Comparison of ENCODE assay signal across 1 cellular context in the genomic region with DNA sequence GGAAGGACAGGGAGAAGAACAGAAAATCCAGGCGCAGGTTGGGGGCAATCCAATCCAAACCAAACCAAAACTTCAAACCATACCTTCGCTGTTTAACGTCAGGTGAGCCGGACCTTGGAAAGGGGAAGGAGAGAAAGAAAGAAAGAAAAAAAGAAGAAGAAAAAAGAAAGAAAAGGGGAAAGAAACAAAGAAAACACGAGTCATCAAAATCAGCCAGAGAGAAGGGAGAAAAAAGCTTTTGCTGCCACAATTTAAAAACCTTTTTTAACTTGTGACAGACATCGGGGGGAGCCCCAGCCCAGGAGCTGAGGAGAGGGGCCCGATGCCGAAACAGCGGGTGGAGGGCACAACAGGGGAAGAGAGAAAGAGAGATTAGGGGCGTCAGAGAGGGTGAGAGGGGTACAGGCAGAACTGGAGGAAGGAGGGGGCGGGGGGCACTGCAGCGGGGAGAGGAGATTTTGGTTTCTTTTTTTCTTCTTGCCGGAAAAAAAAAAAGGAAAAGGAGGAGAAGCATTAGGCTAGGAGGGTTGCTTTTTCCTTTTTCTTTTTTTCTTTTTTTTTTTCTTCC.
TF ChIP-seq lines count a peak whose summit lies in the region.

No MANE protein-coding gene starts in this region.

TF ChIP-seq in SK-N-SH, 30 proteins besides CTCF, POLR2A, EP300 and RAD21 (continued from another document):
- TF ChIP-seq, protein P1, sequence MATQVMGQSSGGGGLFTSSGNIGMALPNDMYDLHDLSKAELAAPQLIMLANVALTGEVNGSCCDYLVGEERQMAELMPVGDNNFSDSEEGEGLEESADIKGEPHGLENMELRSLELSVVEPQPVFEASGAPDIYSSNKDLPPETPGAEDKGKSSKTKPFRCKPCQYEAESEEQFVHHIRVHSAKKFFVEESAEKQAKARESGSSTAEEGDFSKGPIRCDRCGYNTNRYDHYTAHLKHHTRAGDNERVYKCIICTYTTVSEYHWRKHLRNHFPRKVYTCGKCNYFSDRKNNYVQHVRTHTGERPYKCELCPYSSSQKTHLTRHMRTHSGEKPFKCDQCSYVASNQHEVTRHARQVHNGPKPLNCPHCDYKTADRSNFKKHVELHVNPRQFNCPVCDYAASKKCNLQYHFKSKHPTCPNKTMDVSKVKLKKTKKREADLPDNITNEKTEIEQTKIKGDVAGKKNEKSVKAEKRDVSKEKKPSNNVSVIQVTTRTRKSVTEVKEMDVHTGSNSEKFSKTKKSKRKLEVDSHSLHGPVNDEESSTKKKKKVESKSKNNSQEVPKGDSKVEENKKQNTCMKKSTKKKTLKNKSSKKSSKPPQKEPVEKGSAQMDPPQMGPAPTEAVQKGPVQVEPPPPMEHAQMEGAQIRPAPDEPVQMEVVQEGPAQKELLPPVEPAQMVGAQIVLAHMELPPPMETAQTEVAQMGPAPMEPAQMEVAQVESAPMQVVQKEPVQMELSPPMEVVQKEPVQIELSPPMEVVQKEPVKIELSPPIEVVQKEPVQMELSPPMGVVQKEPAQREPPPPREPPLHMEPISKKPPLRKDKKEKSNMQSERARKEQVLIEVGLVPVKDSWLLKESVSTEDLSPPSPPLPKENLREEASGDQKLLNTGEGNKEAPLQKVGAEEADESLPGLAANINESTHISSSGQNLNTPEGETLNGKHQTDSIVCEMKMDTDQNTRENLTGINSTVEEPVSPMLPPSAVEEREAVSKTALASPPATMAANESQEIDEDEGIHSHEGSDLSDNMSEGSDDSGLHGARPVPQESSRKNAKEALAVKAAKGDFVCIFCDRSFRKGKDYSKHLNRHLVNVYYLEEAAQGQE (IDR thresholded peaks at IDR 0.05; ENCODE audit: low read depth, low read length): no peak
- TF ChIP-seq RFX5 (IDR thresholded peaks at IDR 0.05; ENCODE audit: low read length) (no peak), TCF12 (IDR thresholded peaks at IDR 0.05) (no peak), JUND (IDR thresholded peaks at IDR 0.05) (no peak), YY1 (IDR thresholded peaks at IDR 0.05; ENCODE audit: low read depth) (no peak), POLR2AphosphoS5 (IDR thresholded peaks at IDR 0.05; ENCODE audit: low read depth, low read length) (no peak), RCOR1 (IDR thresholded peaks at IDR 0.05; ENCODE audit: low read length) (no peak)
- TF ChIP-seq, protein P2, sequence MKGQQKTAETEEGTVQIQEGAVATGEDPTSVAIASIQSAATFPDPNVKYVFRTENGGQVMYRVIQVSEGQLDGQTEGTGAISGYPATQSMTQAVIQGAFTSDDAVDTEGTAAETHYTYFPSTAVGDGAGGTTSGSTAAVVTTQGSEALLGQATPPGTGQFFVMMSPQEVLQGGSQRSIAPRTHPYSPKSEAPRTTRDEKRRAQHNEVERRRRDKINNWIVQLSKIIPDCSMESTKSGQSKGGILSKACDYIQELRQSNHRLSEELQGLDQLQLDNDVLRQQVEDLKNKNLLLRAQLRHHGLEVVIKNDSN (IDR thresholded peaks at IDR 0.05; ENCODE audit: borderline replicate concordance, low read depth): no peak
- TF ChIP-seq, protein P3, sequence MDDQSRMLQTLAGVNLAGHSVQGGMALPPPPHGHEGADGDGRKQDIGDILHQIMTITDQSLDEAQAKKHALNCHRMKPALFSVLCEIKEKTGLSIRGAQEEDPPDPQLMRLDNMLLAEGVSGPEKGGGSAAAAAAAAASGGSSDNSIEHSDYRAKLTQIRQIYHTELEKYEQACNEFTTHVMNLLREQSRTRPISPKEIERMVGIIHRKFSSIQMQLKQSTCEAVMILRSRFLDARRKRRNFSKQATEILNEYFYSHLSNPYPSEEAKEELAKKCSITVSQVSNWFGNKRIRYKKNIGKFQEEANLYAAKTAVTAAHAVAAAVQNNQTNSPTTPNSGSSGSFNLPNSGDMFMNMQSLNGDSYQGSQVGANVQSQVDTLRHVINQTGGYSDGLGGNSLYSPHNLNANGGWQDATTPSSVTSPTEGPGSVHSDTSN (IDR thresholded peaks at IDR 0.05): no peak
- TF ChIP-seq, protein P4, sequence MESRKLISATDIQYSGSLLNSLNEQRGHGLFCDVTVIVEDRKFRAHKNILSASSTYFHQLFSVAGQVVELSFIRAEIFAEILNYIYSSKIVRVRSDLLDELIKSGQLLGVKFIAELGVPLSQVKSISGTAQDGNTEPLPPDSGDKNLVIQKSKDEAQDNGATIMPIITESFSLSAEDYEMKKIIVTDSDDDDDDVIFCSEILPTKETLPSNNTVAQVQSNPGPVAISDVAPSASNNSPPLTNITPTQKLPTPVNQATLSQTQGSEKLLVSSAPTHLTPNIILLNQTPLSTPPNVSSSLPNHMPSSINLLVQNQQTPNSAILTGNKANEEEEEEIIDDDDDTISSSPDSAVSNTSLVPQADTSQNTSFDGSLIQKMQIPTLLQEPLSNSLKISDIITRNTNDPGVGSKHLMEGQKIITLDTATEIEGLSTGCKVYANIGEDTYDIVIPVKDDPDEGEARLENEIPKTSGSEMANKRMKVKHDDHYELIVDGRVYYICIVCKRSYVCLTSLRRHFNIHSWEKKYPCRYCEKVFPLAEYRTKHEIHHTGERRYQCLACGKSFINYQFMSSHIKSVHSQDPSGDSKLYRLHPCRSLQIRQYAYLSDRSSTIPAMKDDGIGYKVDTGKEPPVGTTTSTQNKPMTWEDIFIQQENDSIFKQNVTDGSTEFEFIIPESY (IDR thresholded peaks at IDR 0.05; ENCODE audit: borderline replicate concordance, low read depth): no peak
TF ChIP-seq in SK-N-SH: peak in this region for 0.
